ENCODE assay signal across 9 cellular contexts in genomic region chr1:161021959-161022332, GRCh38. TPM values are rescaled to one million over a fixed set of nuclear protein-coding genes. Genes with fewer than 3 reads are reported as not detected.
DNase-seq lines count a peak whose midpoint lies in the region; ATAC-seq, FAIRE-seq and TF ChIP-seq lines count a peak whose summit lies in the region.
"Had no signal": no experiment of that assay in that cellular context is flagged by ENCODE, and none has a peak within 500 bp of the region (broad histone marks: within the 10 kb centered on the region; RNA-seq: fewer than 3 reads in every experiment).

No MANE protein-coding gene starts in this region.

- TF ChIP-seq CTCF in PC-3 (conservative IDR thresholded peaks at IDR 0.05; ENCODE audit: low read depth, low read length) (no peak), endothelial cell of umbilical vein (IDR thresholded peaks at IDR 0.05; ENCODE audit: extremely low read depth in 1 of 2, insufficient read depth in 1 of 2, low read depth in 1 of 2, low read length in 2 of 2) (no peak), parathyroid adenoma (IDR thresholded peaks at IDR 0.05) (no peak)

- ATAC-seq in PC-3, result peak; percentile 58
- ATAC-seq in HG03039 (IDR thresholded peaks at IDR 0.05; ENCODE audit: unreplicated experiment), result no peak
- ATAC-seq in HG02884 (IDR thresholded peaks at IDR 0.05; ENCODE audit: unreplicated experiment), result no peak

- H3K9me3 ChIP-seq in GM23248 (ENCODE audit: low read depth), result no peaks in the 10 kb centered on the region
- H3K9me3 ChIP-seq in PC-3 (ENCODE audit: low read length), result no peaks in the 10 kb centered on the region
- H3K9me3 ChIP-seq in endothelial cell of umbilical vein (replicated peaks; ENCODE audit: control insufficient read depth, insufficient read depth, low read length), result no peaks in the 10 kb centered on the region
- no peaks in the 10 kb centered on the region for H3K9me3 ChIP-seq in parathyroid adenoma (ENCODE audit: control insufficient read depth, low read length)

- no peaks in the 10 kb centered on the region for H3K79me2 ChIP-seq in GM23248 (ENCODE audit: insufficient read depth)
- peaks cover 39% of the 10 kb centered on the region for H3K79me2 ChIP-seq in PC-3 (ENCODE audit: low read length)
- H3K79me2 ChIP-seq in endothelial cell of umbilical vein (ENCODE audit: control insufficient read depth, insufficient read depth, low read length), result peaks cover 22% of the 10 kb centered on the region
- peaks cover 10% of the 10 kb centered on the region for H3K79me2 ChIP-seq in parathyroid adenoma

- H3K27ac ChIP-seq in GM23248 (no peak overlapping the region), PC-3 (ENCODE audit: low read length) (peak overlapping the region; percentile 95), endothelial cell of umbilical vein (ENCODE audit: insufficient read depth, low read depth, low read length) (no peak overlapping the region), parathyroid adenoma (peak overlapping the region; percentile 30)

- intact Hi-C loops in PC-3 (cut with micrococcal nuclease) (loop anchor here (1.0 to 10.0 kb wide), 3 partner anchors 23 to 93 kb away; partner anchors contain the start of genes NIT1, PFDN2 and USF1), endothelial cell of umbilical vein (cut with micrococcal nuclease) (loop anchor here (1.0 to 10.0 kb wide), 3 partner anchors 9 to 363 kb away; no protein-coding TSS in a partner anchor)

- DNase-seq in GM23248, result peak; percentile 25
- peak; percentile 94 for DNase-seq in PC-3
- no peak for DNase-seq in endothelial cell of umbilical vein (ENCODE audit: low read depth, low spot score)
- DNase-seq in NCI-H2171 treated with DMSO at 0.1 percent for 48 hours (lab: John Stamatoyannopoulos, UW), result no peak
- no peak for DNase-seq in NCI-H345 (lab: John Stamatoyannopoulos, UW)
- DNase-seq: activated CD4-positive, alpha-beta T cell treated with anti-CD3 and anti-CD28 coated beads, Interleukin-2, amount 50 U/mL, for 1 hour had no signal

- H2AFZ ChIP-seq in GM23248 (0 out of 2 replicates have a peak overlapping the region, but pooled peaks have one; percentile 21), PC-3 (ENCODE audit: low read length) (no peak overlapping the region), endothelial cell of umbilical vein (ENCODE audit: low read depth, low read length) (no peak overlapping the region), parathyroid adenoma (peak overlapping the region; percentile 73)

- CTCF ChIA-PET in PC-3 (lab: Charles Lee), result interaction anchor here (1.1 to 2.8 kb wide), 3 partner anchors 24 to 76 kb away, joined by 6 to 54 read pairs (median 6); no protein-coding TSS in a partner anchor
- CTCF ChIA-PET in endothelial cell of umbilical vein (lab: Charles Lee), result interaction anchor here (0.6 to 5.6 kb wide), 10 partner anchors 9 to 132 kb away, joined by 3 to 100 read pairs (median 4); partner anchors contain the start of genes KLHDC9 and UFC1

- H3K36me3 ChIP-seq in GM23248 (ENCODE audit: low read depth) (no peaks in the 10 kb centered on the region), PC-3 (ENCODE audit: low read depth, low read length) (no peaks in the 10 kb centered on the region), endothelial cell of umbilical vein (ENCODE audit: control insufficient read depth in 2 of 2, extremely low read depth in 1 of 2, insufficient read depth in 2 of 2, low read length in 2 of 2) (no peaks in the 10 kb centered on the region), parathyroid adenoma (ENCODE audit: control insufficient read depth, insufficient read depth, low read length) (no peaks in the 10 kb centered on the region)

- H3K27me3 ChIP-seq in GM23248 (replicated peaks; ENCODE audit: insufficient read depth), result peaks cover 16% of the 10 kb centered on the region
- no peaks in the 10 kb centered on the region for H3K27me3 ChIP-seq in PC-3 (ENCODE audit: low read length)
- no peaks in the 10 kb centered on the region for H3K27me3 ChIP-seq in endothelial cell of umbilical vein (ENCODE audit: control insufficient read depth in 2 of 2, insufficient read depth in 2 of 2, low read length in 2 of 2)
- no peaks in the 10 kb centered on the region for H3K27me3 ChIP-seq in parathyroid adenoma (ENCODE audit: control insufficient read depth, insufficient read depth, low read length)

- H3K4me3 ChIP-seq in GM23248 (no peak overlapping the region), PC-3 (ENCODE audit: low read length) (peak overlapping the region; percentile 88), endothelial cell of umbilical vein (replicated peaks in 1 of 3; ENCODE audit: insufficient read depth in 1 of 3, low read depth in 1 of 3, low read length in 3 of 3) (no peak overlapping the region), parathyroid adenoma (ENCODE audit: low read depth, low read length) (peak overlapping the region; percentile 99)

- 15 to 25% methylated on average over 2 of the region's 2 CpGs for WGBS in GM23248 (ENCODE audit: low coverage in 1 of 2, low lambda C conversion rate in 2 of 2, missing lambda C conversion rate in 2 of 2), 2 experiments

- no peak for TF ChIP-seq POLR2A in endothelial cell of umbilical vein (IDR thresholded peaks at IDR 0.05; ENCODE audit: low read depth, low read length)

- no peak for FAIRE-seq in endothelial cell of umbilical vein (lab: Jason Lieb, UNC)

- no peaks in the 10 kb centered on the region for H3K9me1 ChIP-seq in endothelial cell of umbilical vein (replicated peaks; ENCODE audit: control insufficient read depth, extremely low read depth, insufficient read depth, low read length)

- in situ Hi-C loops in GM23248 (cut with MboI), result no loop called here

- H3K9me2 ChIP-seq in GM23248 (ENCODE audit: insufficient read depth) (no peaks in the 10 kb centered on the region), PC-3 (replicated peaks; ENCODE audit: low read length) (no peaks in the 10 kb centered on the region)

- H3K4me2 ChIP-seq in GM23248 (ENCODE audit: unreplicated experiment) (no peak overlapping the region), PC-3 (ENCODE audit: low read length) (peak overlapping the region; percentile 95), endothelial cell of umbilical vein (ENCODE audit: insufficient read depth, low read length) (peak overlapping the region; percentile 69), parathyroid adenoma (ENCODE audit: low read length) (peak overlapping the region; percentile 92)

- dilution Hi-C loops in endothelial cell of umbilical vein (cut with MboI; ENCODE audit: extremely low pct_ligation_motif_present, low sequenced_read_pairs), result no loop called here

- H3K9ac ChIP-seq in GM23248, result no peak overlapping the region
- peak overlapping the region; percentile 81 for H3K9ac ChIP-seq in PC-3 (ENCODE audit: low read length)
- no peak overlapping the region for H3K9ac ChIP-seq in endothelial cell of umbilical vein (replicated peaks; ENCODE audit: extremely low read depth, insufficient read depth, low read length)
- no peak overlapping the region for H3K9ac ChIP-seq in parathyroid adenoma

- BruUV-seq in PC-3 (replicated peaks; lab: Mats Ljungman, UMichigan) (no TSS peak), endothelial cell of umbilical vein (replicated peaks; lab: Mats Ljungman, UMichigan) (no TSS peak)

- POLR2A ChIA-PET in PC-3 (lab: Charles Lee; ENCODE audit: unreplicated experiment), result interaction anchor here (0.5 to 1.7 kb wide), 8 partner anchors 24 to 738 kb away, joined by 3 to 18 read pairs (median 5); partner anchors contain the start of gene USF1
- POLR2A ChIA-PET in endothelial cell of umbilical vein (lab: Charles Lee), result interaction anchor here (1.0 to 2.5 kb wide), 2 partner anchors 25 to 137 kb away, joined by 4 to 19 read pairs; no protein-coding TSS in a partner anchor

- H4K20me1 ChIP-seq in GM23248 (ENCODE audit: insufficient read depth) (no peaks in the 10 kb centered on the region), PC-3 (ENCODE audit: low read length) (peaks cover 31% of the 10 kb centered on the region), endothelial cell of umbilical vein (replicated peaks; ENCODE audit: control insufficient read depth, extremely low read depth, insufficient read depth, low read length) (no peaks in the 10 kb centered on the region)

- peaks cover 9% of the 10 kb centered on the region; the same call in 1 of the 2 replicates for H3F3A ChIP-seq in GM23248 (ENCODE audit: insufficient read depth)
- H3F3A ChIP-seq in PC-3 (ENCODE audit: low read length, unreplicated experiment), result peaks cover 4% of the 10 kb centered on the region

- H3K4me1 ChIP-seq in GM23248 (ENCODE audit: insufficient read depth) (peaks cover 8% of the 10 kb centered on the region; the same call in 1 of the 2 replicates), PC-3 (ENCODE audit: insufficient read depth, low read length) (peaks cover 50% of the 10 kb centered on the region), endothelial cell of umbilical vein (ENCODE audit: control insufficient read depth, extremely low read depth, insufficient read depth, low read length) (peaks cover 36% of the 10 kb centered on the region), parathyroid adenoma (no peaks in the 10 kb centered on the region)

RNA-seq across cellular contexts. Expression of gene F11R, which starts 1.0 kb away (rescaled TPM):
- total RNA-seq in GM23248 (2014; rRNA removed; shearing (Covaris generic)), result 0.76 and 1.5 TPM in 2 replicates
- polyA plus RNA-seq in GM23248 (2016; fragmentation: Nextera tagmentation; extraction: Ambion mirVana) (0.52 and 0.53 TPM in 2 replicates), endothelial cell of umbilical vein (124 and 137 TPM in 2 replicates)
- total RNA-seq in PC-3 (2014; rRNA removed) (69.2 and 81.5 TPM in 2 replicates), endothelial cell of umbilical vein (86.3 and 97.0 TPM in 2 replicates)
- polyA plus RNA-seq in endothelial cell of umbilical vein (2011; cell fraction: cytosol; rRNA removed), result 91.7 and 92.4 TPM in 2 replicates
- polyA plus RNA-seq in endothelial cell of umbilical vein (2011; cell fraction: nucleus; rRNA removed), result 79.3 and 83.6 TPM in 2 replicates
- polyA plus RNA-seq in endothelial cell of umbilical vein (2012), result 57.1 and 63.3 TPM in 2 replicates
- 297 and 401 TPM in 2 replicates for polyA minus RNA-seq in endothelial cell of umbilical vein
- polyA minus RNA-seq in endothelial cell of umbilical vein (2011; cell fraction: cytosol; rRNA and poly(A)+ RNA removed), result 12.7 TPM
- 45.2 and 62.6 TPM in 2 replicates for polyA minus RNA-seq in endothelial cell of umbilical vein (2011; cell fraction: nucleus; rRNA and poly(A)+ RNA removed)

RNA-seq across cellular contexts. Expression of gene TSTD1, which starts 16.8 kb away (rescaled TPM):
- total RNA-seq in GM23248 (2014; rRNA removed; shearing (Covaris generic)), result not detected in 2 replicates
- polyA plus RNA-seq in GM23248 (2016; fragmentation: Nextera tagmentation; extraction: Ambion mirVana), result not detected in 2 replicates
- total RNA-seq in PC-3 (2014; rRNA removed), result 10.2 and 16.5 TPM in 2 replicates
- 8.9 and 12.5 TPM in 2 replicates for total RNA-seq in endothelial cell of umbilical vein
- polyA plus RNA-seq in endothelial cell of umbilical vein, result 39.1 and 51.6 TPM in 2 replicates
- 25.6 and 27.3 TPM in 2 replicates for polyA plus RNA-seq in endothelial cell of umbilical vein (2011; cell fraction: cytosol; rRNA removed)
- 12.5 and 14.6 TPM in 2 replicates for polyA plus RNA-seq in endothelial cell of umbilical vein (2011; cell fraction: nucleus; rRNA removed)
- 10.0 and 21.3 TPM in 2 replicates for polyA plus RNA-seq in endothelial cell of umbilical vein (2012)
- 4.3 and 5.2 TPM in 2 replicates for polyA minus RNA-seq in endothelial cell of umbilical vein
- polyA minus RNA-seq in endothelial cell of umbilical vein (2011; cell fraction: cytosol; rRNA and poly(A)+ RNA removed), result not detected
- polyA minus RNA-seq in endothelial cell of umbilical vein (2011; cell fraction: nucleus; rRNA and poly(A)+ RNA removed), result 2.3 and 2.8 TPM in 2 replicates

RNA-seq across cellular contexts. Expression of gene USF1, which starts 23.8 kb away (rescaled TPM):
- 53.2 and 68.4 TPM in 2 replicates for total RNA-seq in GM23248 (2014; rRNA removed; shearing (Covaris generic))
- polyA plus RNA-seq in GM23248 (2016; fragmentation: Nextera tagmentation; extraction: Ambion mirVana), result 12.2 and 17.1 TPM in 2 replicates
- total RNA-seq in PC-3 (2014; rRNA removed), result 111 and 113 TPM in 2 replicates
- 56.7 and 57.9 TPM in 2 replicates for total RNA-seq in endothelial cell of umbilical vein
- polyA plus RNA-seq in endothelial cell of umbilical vein, result 53.4 and 66.0 TPM in 2 replicates
- 38.8 and 48.4 TPM in 2 replicates for polyA plus RNA-seq in endothelial cell of umbilical vein (2011; cell fraction: cytosol; rRNA removed)
- 257 and 283 TPM in 2 replicates for polyA plus RNA-seq in endothelial cell of umbilical vein (2011; cell fraction: nucleus; rRNA removed)
- polyA plus RNA-seq in endothelial cell of umbilical vein (2012), result 34.7 and 40.5 TPM in 2 replicates
- polyA minus RNA-seq in endothelial cell of umbilical vein, result 123 and 155 TPM in 2 replicates
- 53.7 TPM for polyA minus RNA-seq in endothelial cell of umbilical vein (2011; cell fraction: cytosol; rRNA and poly(A)+ RNA removed)
- 23.7 and 39.2 TPM in 2 replicates for polyA minus RNA-seq in endothelial cell of umbilical vein (2011; cell fraction: nucleus; rRNA and poly(A)+ RNA removed)

RNA-seq across cellular contexts. Expression of gene ARHGAP30, which starts 47.7 kb away (rescaled TPM):
- total RNA-seq in GM23248 (2014; rRNA removed; shearing (Covaris generic)), result not detected in 2 replicates
- polyA plus RNA-seq in GM23248 (2016; fragmentation: Nextera tagmentation; extraction: Ambion mirVana) (0.21 and 0.29 TPM in 2 replicates), endothelial cell of umbilical vein (not detected in 2 replicates)
- total RNA-seq in PC-3 (2014; rRNA removed) (0.12 and 0.55 TPM in 2 replicates), endothelial cell of umbilical vein (not detected in 2 replicates)
- not detected in 2 replicates for polyA plus RNA-seq in endothelial cell of umbilical vein (2011; cell fraction: cytosol; rRNA removed)
- not detected in 2 replicates for polyA plus RNA-seq in endothelial cell of umbilical vein (2011; cell fraction: nucleus; rRNA removed)
- polyA plus RNA-seq in endothelial cell of umbilical vein (2012), result 0.08 and 0.15 TPM in 2 replicates
- 0.08 TPM in 1 of 2 replicates, not detected in the other for polyA minus RNA-seq in endothelial cell of umbilical vein
- not detected for polyA minus RNA-seq in endothelial cell of umbilical vein (2011; cell fraction: cytosol; rRNA and poly(A)+ RNA removed)
- polyA minus RNA-seq in endothelial cell of umbilical vein (2011; cell fraction: nucleus; rRNA and poly(A)+ RNA removed), result not detected in 2 replicates

Comparison
In these comparisons a context has a peak if more than half of its experiments do, and no peak if none do; other contexts are left out.
1. DNase-seq: peak in GM23248 (single experiment) and PC-3 (single experiment); none in endothelial cell of umbilical vein (single experiment), NCI-H2171 treated with DMSO at 0.1 percent for 48 hours (single experiment) and NCI-H345 (single experiment).
2. H2AFZ ChIP-seq: peak in GM23248 (single experiment) and parathyroid adenoma (single experiment); none in PC-3 (single experiment) and endothelial cell of umbilical vein (single experiment).
3. H3K27ac ChIP-seq: peak in PC-3 (single experiment) and parathyroid adenoma (single experiment); none in GM23248 (single experiment) and endothelial cell of umbilical vein (single experiment).
4. H3K4me3 ChIP-seq: peak in PC-3 (single experiment) and parathyroid adenoma (single experiment); none in GM23248 (single experiment) and endothelial cell of umbilical vein (0 of 3).
5. RNA of gene F11R, which starts 1.0 kb away (total RNA-seq): 86.3 to 97.0 TPM in endothelial cell of umbilical vein and 69.2 to 81.5 TPM in PC-3; 0.76 to 1.5 TPM in GM23248; every median in the first group is over 10 times any median in the second.